In the genomic region with DNA sequence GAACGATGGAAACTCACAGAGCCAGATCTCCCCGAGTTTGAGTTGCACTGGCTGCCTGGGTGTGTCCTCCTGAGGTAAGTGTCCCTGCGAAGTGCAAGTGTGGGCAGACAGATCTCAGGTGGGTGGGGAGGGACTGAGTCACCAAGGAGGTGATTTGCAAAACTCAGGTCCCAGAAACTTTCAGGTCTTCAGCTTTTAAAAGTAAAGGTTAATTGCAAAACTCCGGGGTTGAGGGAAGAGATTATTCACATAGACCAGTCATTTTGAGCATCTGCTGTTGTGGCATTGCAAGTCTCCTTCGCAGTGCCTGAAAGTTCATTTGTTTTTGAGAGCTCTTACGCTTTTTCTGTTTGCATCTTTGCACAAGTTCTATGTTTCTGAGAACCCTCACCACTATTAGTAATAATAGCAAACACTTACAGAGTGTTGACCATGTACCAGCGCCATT, we compare ENCODE assay signal across 1 cellular context.
TF ChIP-seq lines count a peak whose summit lies in the region.

No MANE protein-coding gene starts in this region.

TF ChIP-seq in GM23338, 12 proteins besides CTCF, POLR2A, EP300 and RAD21 (continued from another document):
- TF ChIP-seq, protein P1, sequence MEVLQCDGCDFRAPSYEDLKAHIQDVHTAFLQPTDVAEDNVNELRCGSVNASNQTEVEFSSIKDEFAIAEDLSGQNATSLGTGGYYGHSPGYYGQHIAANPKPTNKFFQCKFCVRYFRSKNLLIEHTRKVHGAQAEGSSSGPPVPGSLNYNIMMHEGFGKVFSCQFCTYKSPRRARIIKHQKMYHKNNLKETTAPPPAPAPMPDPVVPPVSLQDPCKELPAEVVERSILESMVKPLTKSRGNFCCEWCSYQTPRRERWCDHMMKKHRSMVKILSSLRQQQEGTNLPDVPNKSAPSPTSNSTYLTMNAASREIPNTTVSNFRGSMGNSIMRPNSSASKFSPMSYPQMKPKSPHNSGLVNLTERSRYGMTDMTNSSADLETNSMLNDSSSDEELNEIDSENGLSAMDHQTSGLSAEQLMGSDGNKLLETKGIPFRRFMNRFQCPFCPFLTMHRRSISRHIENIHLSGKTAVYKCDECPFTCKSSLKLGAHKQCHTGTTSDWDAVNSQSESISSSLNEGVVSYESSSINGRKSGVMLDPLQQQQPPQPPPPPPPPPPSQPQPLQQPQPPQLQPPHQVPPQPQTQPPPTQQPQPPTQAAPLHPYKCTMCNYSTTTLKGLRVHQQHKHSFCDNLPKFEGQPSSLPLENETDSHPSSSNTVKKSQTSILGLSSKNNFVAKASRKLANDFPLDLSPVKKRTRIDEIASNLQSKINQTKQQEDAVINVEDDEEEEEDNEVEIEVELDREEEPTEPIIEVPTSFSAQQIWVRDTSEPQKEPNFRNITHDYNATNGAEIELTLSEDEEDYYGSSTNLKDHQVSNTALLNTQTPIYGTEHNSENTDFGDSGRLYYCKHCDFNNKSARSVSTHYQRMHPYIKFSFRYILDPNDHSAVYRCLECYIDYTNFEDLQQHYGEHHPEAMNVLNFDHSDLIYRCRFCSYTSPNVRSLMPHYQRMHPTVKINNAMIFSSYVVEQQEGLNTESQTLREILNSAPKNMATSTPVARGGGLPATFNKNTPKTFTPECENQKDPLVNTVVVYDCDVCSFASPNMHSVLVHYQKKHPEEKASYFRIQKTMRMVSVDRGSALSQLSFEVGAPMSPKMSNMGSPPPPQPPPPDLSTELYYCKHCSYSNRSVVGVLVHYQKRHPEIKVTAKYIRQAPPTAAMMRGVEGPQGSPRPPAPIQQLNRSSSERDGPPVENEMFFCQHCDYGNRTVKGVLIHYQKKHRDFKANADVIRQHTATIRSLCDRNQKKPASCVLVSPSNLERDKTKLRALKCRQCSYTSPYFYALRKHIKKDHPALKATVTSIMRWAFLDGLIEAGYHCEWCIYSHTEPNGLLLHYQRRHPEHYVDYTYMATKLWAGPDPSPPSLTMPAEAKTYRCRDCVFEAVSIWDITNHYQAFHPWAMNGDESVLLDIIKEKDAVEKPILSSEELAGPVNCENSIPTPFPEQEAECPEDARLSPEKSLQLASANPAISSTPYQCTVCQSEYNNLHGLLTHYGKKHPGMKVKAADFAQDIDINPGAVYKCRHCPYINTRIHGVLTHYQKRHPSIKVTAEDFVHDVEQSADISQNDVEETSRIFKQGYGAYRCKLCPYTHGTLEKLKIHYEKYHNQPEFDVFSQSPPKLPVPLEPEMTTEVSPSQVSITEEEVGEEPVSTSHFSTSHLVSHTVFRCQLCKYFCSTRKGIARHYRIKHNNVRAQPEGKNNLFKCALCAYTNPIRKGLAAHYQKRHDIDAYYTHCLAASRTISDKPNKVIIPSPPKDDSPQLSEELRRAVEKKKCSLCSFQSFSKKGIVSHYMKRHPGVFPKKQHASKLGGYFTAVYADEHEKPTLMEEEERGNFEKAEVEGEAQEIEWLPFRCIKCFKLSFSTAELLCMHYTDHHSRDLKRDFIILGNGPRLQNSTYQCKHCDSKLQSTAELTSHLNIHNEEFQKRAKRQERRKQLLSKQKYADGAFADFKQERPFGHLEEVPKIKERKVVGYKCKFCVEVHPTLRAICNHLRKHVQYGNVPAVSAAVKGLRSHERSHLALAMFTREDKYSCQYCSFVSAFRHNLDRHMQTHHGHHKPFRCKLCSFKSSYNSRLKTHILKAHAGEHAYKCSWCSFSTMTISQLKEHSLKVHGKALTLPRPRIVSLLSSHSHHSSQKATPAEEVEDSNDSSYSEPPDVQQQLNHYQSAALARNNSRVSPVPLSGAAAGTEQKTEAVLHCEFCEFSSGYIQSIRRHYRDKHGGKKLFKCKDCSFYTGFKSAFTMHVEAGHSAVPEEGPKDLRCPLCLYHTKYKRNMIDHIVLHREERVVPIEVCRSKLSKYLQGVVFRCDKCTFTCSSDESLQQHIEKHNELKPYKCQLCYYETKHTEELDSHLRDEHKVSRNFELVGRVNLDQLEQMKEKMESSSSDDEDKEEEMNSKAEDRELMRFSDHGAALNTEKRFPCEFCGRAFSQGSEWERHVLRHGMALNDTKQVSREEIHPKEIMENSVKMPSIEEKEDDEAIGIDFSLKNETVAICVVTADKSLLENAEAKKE (CRISPR knock-in tag; IDR thresholded peaks at IDR 0.05), result no peak
- TF ChIP-seq, protein P2, sequence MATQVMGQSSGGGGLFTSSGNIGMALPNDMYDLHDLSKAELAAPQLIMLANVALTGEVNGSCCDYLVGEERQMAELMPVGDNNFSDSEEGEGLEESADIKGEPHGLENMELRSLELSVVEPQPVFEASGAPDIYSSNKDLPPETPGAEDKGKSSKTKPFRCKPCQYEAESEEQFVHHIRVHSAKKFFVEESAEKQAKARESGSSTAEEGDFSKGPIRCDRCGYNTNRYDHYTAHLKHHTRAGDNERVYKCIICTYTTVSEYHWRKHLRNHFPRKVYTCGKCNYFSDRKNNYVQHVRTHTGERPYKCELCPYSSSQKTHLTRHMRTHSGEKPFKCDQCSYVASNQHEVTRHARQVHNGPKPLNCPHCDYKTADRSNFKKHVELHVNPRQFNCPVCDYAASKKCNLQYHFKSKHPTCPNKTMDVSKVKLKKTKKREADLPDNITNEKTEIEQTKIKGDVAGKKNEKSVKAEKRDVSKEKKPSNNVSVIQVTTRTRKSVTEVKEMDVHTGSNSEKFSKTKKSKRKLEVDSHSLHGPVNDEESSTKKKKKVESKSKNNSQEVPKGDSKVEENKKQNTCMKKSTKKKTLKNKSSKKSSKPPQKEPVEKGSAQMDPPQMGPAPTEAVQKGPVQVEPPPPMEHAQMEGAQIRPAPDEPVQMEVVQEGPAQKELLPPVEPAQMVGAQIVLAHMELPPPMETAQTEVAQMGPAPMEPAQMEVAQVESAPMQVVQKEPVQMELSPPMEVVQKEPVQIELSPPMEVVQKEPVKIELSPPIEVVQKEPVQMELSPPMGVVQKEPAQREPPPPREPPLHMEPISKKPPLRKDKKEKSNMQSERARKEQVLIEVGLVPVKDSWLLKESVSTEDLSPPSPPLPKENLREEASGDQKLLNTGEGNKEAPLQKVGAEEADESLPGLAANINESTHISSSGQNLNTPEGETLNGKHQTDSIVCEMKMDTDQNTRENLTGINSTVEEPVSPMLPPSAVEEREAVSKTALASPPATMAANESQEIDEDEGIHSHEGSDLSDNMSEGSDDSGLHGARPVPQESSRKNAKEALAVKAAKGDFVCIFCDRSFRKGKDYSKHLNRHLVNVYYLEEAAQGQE (IDR thresholded peaks at IDR 0.05; ENCODE audit: unreplicated experiment), result no peak
- TF ChIP-seq ZNF114 (CRISPR knock-in tag; IDR thresholded peaks at IDR 0.05) (no peak), JUNB (IDR thresholded peaks at IDR 0.05; ENCODE audit: unreplicated experiment) (no peak), NANOG (IDR thresholded peaks at IDR 0.05; ENCODE audit: borderline replicate concordance) (no peak), EZH2 (IDR thresholded peaks at IDR 0.05; ENCODE audit: low read depth, unreplicated experiment) (no peak), CREB1 (CRISPR knock-in tag; IDR thresholded peaks at IDR 0.05; ENCODE audit: low read depth) (no peak), POLR2AphosphoS5 (IDR thresholded peaks at IDR 0.05; ENCODE audit: low read depth) (no peak)
